22 cellular contexts compared by ENCODE assay signal in the genomic region with DNA sequence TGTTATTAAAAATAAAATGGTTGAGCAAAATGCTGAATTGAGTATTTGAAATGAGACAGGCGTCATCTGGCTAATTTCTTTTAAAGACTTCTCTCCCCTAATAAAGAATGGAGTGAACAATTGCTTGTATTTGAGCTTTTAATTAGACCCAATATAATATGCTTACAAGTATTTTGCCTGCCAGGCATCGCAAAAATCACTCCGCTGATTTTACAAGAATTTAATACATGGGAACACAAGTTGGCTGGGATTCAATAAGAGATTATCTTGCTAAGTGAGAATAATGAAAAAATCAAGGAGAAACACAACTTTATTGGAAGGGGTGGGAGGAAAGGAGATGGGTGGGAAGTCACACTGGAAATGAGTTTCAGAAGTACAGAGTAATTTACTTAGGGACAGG.
"Had no signal": no experiment of that assay in that cellular context is flagged by ENCODE, and none has a peak within 500 bp of the region (broad histone marks: within the 10 kb centered on the region; RNA-seq: fewer than 3 reads in every experiment).

No MANE protein-coding gene starts in this region.

- H3K4me3 ChIP-seq: pancreas, prostate gland, right lobe of liver, sigmoid colon, stomach, thoracic aorta, thyroid gland, tibial nerve, upper lobe of left lung, vagina had no signal

- DNase-seq: nephron progenitor cell; nucleus accumbens; pancreas; retina; right cardiac atrium; right lobe of liver; sigmoid colon; small intestine; stimulated activated CD4-positive, alpha-beta T cell treated with anti-CD3 and anti-CD28 coated beads, Interleukin-15, amount 100 ng/mL, for 24 hours; stimulated activated CD4-positive, alpha-beta T cell treated with anti-CD3 and anti-CD28 coated beads, Interleukin-2, amount 100 ng/mL, for 24 hours; stimulated activated CD4-positive, alpha-beta T cell treated with anti-CD3 and anti-CD28 coated beads, Interleukin-2, amount 100 ng/mL, for 48 hours; stimulated activated CD4-positive, alpha-beta T cell treated with anti-CD3 and anti-CD28 coated beads, Interleukin-4, amount 100 ng/mL, for 24 hours; stimulated activated naive B cell treated with anti-CD40 and anti-IgM and Interleukin-4, amounts not matched to agents 10 μg/mL and 1 μg/mL and 100 μg/mL, for 72 hours; stimulated activated naive CD4-positive, alpha-beta T cell treated with Interleukin-2 at 50 U/mL for 16 hours; stomach; thyroid gland; upper lobe of left lung had no signal

- H3K27ac ChIP-seq: neutrophil, pancreas, prostate gland, right lobe of liver, sigmoid colon, stomach, thoracic aorta, thyroid gland, tibial nerve, upper lobe of left lung, vagina had no signal
